1 cellular context compared by ENCODE assay signal in genomic region chr12:18422849-18423248, GRCh38.
TF ChIP-seq lines count a peak whose summit lies in the region.

No MANE protein-coding gene starts in this region.

TF ChIP-seq in IMR-90, 13 proteins besides CTCF, POLR2A, EP300 and RAD21:
- TF ChIP-seq SMC3 (IDR thresholded peaks at IDR 0.05; ENCODE audit: low read depth, low read length), result no peak
- 0 out of 2 replicates have a peak, but pooled peaks have one; percentile 1 for TF ChIP-seq MAFK (IDR thresholded peaks at IDR 0.05; ENCODE audit: low read depth, low read length)
